In the genomic region with DNA sequence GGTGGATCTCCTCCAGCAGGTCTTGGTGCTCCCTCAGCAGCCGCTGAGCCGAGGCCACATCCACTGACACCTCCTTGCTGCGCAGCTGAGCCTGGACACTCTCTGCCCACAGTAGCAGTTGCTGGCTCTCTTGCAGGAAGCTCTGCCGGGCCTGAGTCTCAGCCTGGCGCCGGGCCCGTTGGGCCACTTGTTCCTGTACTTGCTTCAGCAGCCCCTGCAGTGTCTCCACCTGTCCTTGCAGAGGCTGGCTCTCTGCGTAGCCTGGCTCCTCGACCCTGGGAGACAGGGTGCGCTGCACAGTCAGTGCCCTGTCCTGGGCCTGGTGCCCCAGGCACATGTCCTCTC, we compare ENCODE assay signal across 24 cellular contexts. TPM values are rescaled to one million over a fixed set of nuclear protein-coding genes. Genes with fewer than 3 reads are reported as not detected.
DNase-seq lines count a peak whose midpoint lies in the region; ATAC-seq and TF ChIP-seq lines count a peak whose summit lies in the region.
"Had no signal": no experiment of that assay in that cellular context is flagged by ENCODE, and none has a peak within 500 bp of the region (broad histone marks: within the 10 kb centered on the region; RNA-seq: fewer than 3 reads in every experiment).

No MANE protein-coding gene starts in this region.

- H3K27me3 Mint-ChIP-seq in neural progenitor cell (ENCODE audit: insufficient read depth, low read depth): peaks cover 9% of the 10 kb centered on the region
- H3K27me3 Mint-ChIP-seq in CD4-positive, alpha-beta T cell: peaks cover 12% of the 10 kb centered on the region

- no peaks in the 10 kb centered on the region for H4K20me1 ChIP-seq in neural progenitor cell (ENCODE audit: low read depth)

- peaks cover 10% of the 10 kb centered on the region for H3K4me1 ChIP-seq in BE2C
- peaks cover 8% of the 10 kb centered on the region for H3K4me1 ChIP-seq in neural progenitor cell
- H3K4me1 ChIP-seq: SJSA1 had no signal

- POLR2A ChIA-PET in CD4-positive, alpha-beta T cell (lab: Charles Lee): no interaction called here

- no peak overlapping the region for H3K27ac ChIP-seq in neural progenitor cell
- H3K27ac ChIP-seq in CD4-positive, alpha-beta T cell (ENCODE audit: low read depth, low read length): no peak overlapping the region
- H3K27ac ChIP-seq: brain microvascular endothelial cell, coronary artery, ovary, PC-9, sigmoid colon, SJSA1, uterus had no signal

- CTCF ChIA-PET in CD4-positive, alpha-beta T cell (lab: Charles Lee): no interaction called here

- intact Hi-C loops in CD4-positive, alpha-beta T cell (cut with DNase I, micrococcal nuclease): no loop called here

- H2AFZ ChIP-seq in neural progenitor cell (replicated peaks): no peak overlapping the region
- H2AFZ ChIP-seq: PC-9 had no signal

- DNase-seq in BE2C (peak; percentile 52), DMS79 treated with DMSO at 0.1 percent for 48 hours (lab: John Stamatoyannopoulos, UW) (peak; percentile 61), cerebellar nuclear complex (lab: John Stamatoyannopoulos, UW) (peak; percentile 91 to 95), neural progenitor cell (ENCODE audit: low spot score) (no peak)
- DNase-seq in CD4-positive, alpha-beta T cell: no peak
- DNase-seq in stimulated activated CD4-positive, alpha-beta T cell treated with anti-CD3 and anti-CD28 coated beads, Interleukin-15, amount 100 ng/mL, for 24 hours: no peak
- DNase-seq: activated CD4-positive, alpha-beta T cell treated with anti-CD3 and anti-CD28 coated beads, Interleukin-2, amount 50 U/mL, for 1 hour; activated gamma-delta T cell; brain microvascular endothelial cell; CD4-positive, alpha-beta memory T cell; DMS53; KBM-7; kidney glomerular epithelial cell; naive thymus-derived CD8-positive, alpha-beta T cell; NCI-H1694; ovary; PC-9; sigmoid colon; uterus had no signal

- H3K9me3 ChIP-seq in BE2C (no peaks in the 10 kb centered on the region), neural progenitor cell (ENCODE audit: low read depth) (no peaks in the 10 kb centered on the region)
- H3K9me3 ChIP-seq in CD4-positive, alpha-beta T cell (ENCODE audit: control insufficient read depth, low read length): no peaks in the 10 kb centered on the region
- H3K9me3 ChIP-seq: ovary, sigmoid colon, SJSA1, uterus had no signal

- no peak overlapping the region for H3K9ac ChIP-seq in neural progenitor cell

- H3K4me3 ChIP-seq in BE2C (ENCODE audit: low read depth, low read length) (no peak overlapping the region), neural progenitor cell (no peak overlapping the region)
- H3K4me3 ChIP-seq: coronary artery, ovary, PC-9, sigmoid colon, SJSA1, uterus had no signal

- TF ChIP-seq CTCF in BE2C (IDR thresholded peaks at IDR 0.05; ENCODE audit: low read depth, low read length) (no peak), neural progenitor cell (IDR thresholded peaks at IDR 0.05) (no peak)
- TF ChIP-seq CTCF in CD4-positive, alpha-beta T cell (IDR thresholded peaks at IDR 0.05): no peak

- H3K36me3 ChIP-seq in BE2C (no peaks in the 10 kb centered on the region), neural progenitor cell (no peaks in the 10 kb centered on the region)
- H3K36me3 ChIP-seq: brain microvascular endothelial cell, ovary, sigmoid colon, SJSA1, uterus had no signal

- no peak for ATAC-seq in CD4-positive, alpha-beta T cell (ENCODE audit: poor library complexity)
- ATAC-seq in HG03378 (IDR thresholded peaks at IDR 0.05; ENCODE audit: unreplicated experiment): no peak
- no peak for ATAC-seq in GM18498 (IDR thresholded peaks at IDR 0.05; ENCODE audit: unreplicated experiment)
- ATAC-seq: naive thymus-derived CD8-positive, alpha-beta T cell had no signal

- peaks cover 16% of the 10 kb centered on the region for H3K4me1 Mint-ChIP-seq in neural progenitor cell
- H3K4me1 Mint-ChIP-seq in CD4-positive, alpha-beta T cell (ENCODE audit: low read depth): peaks cover 6% of the 10 kb centered on the region

- peak overlapping the region; percentile 76 for H3K27ac Mint-ChIP-seq in neural progenitor cell
- no peak overlapping the region for H3K27ac Mint-ChIP-seq in CD4-positive, alpha-beta T cell
- H3K27ac Mint-ChIP-seq: T-helper 1 cell treated with Interleukin-12 subunit alpha and Interleukin-12 subunit beta and Interleukin-4 antibody, amounts not matched to agents 30 μg/mL and 1 μg/mL, for 36 hours had no signal

- no peaks in the 10 kb centered on the region for H3K79me2 ChIP-seq in neural progenitor cell (ENCODE audit: low read depth)

- H3K27me3 ChIP-seq in BE2C (no peaks in the 10 kb centered on the region), neural progenitor cell (peaks cover 43% of the 10 kb centered on the region)
- H3K27me3 ChIP-seq in CD4-positive, alpha-beta T cell (ENCODE audit: control insufficient read depth, insufficient read depth, low read length): peaks cover 12% of the 10 kb centered on the region
- H3K27me3 ChIP-seq: brain microvascular endothelial cell, ovary, SJSA1, uterus had no signal

- no peak overlapping the region for H3K4me3 Mint-ChIP-seq in neural progenitor cell
- H3K4me3 Mint-ChIP-seq in CD4-positive, alpha-beta T cell: no peak overlapping the region
- H3K4me3 Mint-ChIP-seq: CD4-positive, alpha-beta memory T cell; naive thymus-derived CD8-positive, alpha-beta T cell; T-helper 1 cell treated with Interleukin-12 subunit alpha and Interleukin-12 subunit beta and Interleukin-4 antibody, amounts not matched to agents 30 μg/mL and 1 μg/mL, for 36 hours had no signal

- no peak overlapping the region for H3K4me2 ChIP-seq in neural progenitor cell
- H3K4me2 ChIP-seq: PC-9 had no signal

- H3K9me3 Mint-ChIP-seq in neural progenitor cell: no peaks in the 10 kb centered on the region
- H3K9me3 Mint-ChIP-seq in CD4-positive, alpha-beta T cell: no peaks in the 10 kb centered on the region
- H3K9me3 Mint-ChIP-seq: T-helper 1 cell treated with Interleukin-12 subunit alpha and Interleukin-12 subunit beta and Interleukin-4 antibody, amounts not matched to agents 30 μg/mL and 1 μg/mL, for 36 hours had no signal

- H3K36me3 Mint-ChIP-seq in neural progenitor cell: peaks cover 4% of the 10 kb centered on the region
- H3K36me3 Mint-ChIP-seq in CD4-positive, alpha-beta T cell (ENCODE audit: low read depth): no peaks in the 10 kb centered on the region
- H3K36me3 Mint-ChIP-seq: CD4-positive, alpha-beta memory T cell; naive thymus-derived CD8-positive, alpha-beta T cell had no signal

- H3F3A ChIP-seq in neural progenitor cell (ENCODE audit: low read depth): peaks cover 5% of the 10 kb centered on the region

RNA-seq across cellular contexts. Expression of a gene that starts 15.5 kb away (rescaled TPM):
- 1.7 TPM for polyA plus RNA-seq in BE2C (2012; ENCODE audit: insufficient read depth, insufficient read length, low read depth)
- total RNA-seq in neural progenitor cell (ENCODE audit: low replicate concordance): 0.15 TPM in 1 of 2 replicates, not detected in the other
- 1 to 10 TPM; 2.2 to 2.3 TPM for total RNA-seq in CD4-positive, alpha-beta T cell

RNA-seq across cellular contexts. Expression of a gene that starts 39.7 kb away (rescaled TPM):
- polyA plus RNA-seq in BE2C (2012; ENCODE audit: insufficient read depth, insufficient read length, low read depth): 2.7 TPM
- 2.0 and 10.1 TPM in 2 replicates for total RNA-seq in neural progenitor cell (ENCODE audit: low replicate concordance)
- 10 to 100 TPM; 33.7 to 34.6 TPM for total RNA-seq in CD4-positive, alpha-beta T cell

RNA-seq across cellular contexts. Expression of a gene that starts 50.4 kb away (rescaled TPM):
- 9.2 TPM for polyA plus RNA-seq in BE2C (2012; ENCODE audit: insufficient read depth, insufficient read length, low read depth)
- total RNA-seq in neural progenitor cell (ENCODE audit: low replicate concordance): 13.4 and 18.3 TPM in 2 replicates
- 10 to 100 TPM; 35.6 to 38.4 TPM for total RNA-seq in CD4-positive, alpha-beta T cell

Comparison
In these comparisons a context has a peak if more than half of its experiments do, and no peak if none do; other contexts are left out.
1. DNase-seq: peak in BE2C (single experiment), DMS79 treated with DMSO at 0.1 percent for 48 hours (single experiment) and cerebellar nuclear complex (2 of 2); none in neural progenitor cell (single experiment), CD4-positive, alpha-beta T cell (0 of 10) and stimulated activated CD4-positive, alpha-beta T cell treated with anti-CD3 and anti-CD28 coated beads, Interleukin-15, amount 100 ng/mL, for 24 hours (single experiment).